ENCODE assay signal across 24 cellular contexts in the genomic region with DNA sequence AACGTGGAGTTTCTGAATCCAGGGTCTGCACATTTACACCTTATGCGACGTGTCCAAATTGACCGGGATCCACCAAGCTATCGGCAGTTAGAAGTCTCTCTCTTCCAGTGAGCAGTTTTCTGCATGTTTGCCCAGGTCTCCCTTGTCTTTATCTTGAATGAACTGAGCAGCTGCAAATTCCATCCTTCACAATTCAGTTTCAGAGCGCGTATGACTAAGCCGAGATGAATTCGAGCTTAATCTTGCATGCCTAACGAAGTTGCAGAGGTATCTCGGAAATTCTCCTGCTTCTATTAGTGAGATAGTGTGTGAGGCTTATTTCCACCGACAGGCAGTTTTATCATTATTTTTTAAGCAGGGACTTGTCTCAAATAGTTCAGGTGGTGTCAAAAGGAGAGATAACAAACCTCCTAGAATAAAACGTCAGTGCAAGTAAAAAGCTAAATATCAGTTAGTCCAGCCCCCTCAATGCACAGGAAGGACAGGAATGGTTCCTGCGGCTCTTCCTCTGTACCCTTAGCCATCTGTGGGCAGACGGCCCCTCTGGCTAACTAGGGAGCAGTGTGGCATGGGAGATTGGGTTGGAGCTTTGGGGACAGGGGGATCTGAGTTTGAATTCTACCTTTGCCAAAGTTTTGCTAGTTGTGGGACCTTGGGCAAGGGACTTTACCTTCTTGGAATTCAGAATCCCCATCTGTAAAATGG.
DNase-seq lines count a peak whose midpoint lies in the region; TF ChIP-seq lines count a peak whose summit lies in the region.
"Had no signal": no experiment of that assay in that cellular context is flagged by ENCODE, and none has a peak within 500 bp of the region (broad histone marks: within the 10 kb centered on the region; RNA-seq: fewer than 3 reads in every experiment).

No MANE protein-coding gene starts in this region.

- DNase-seq in H7 (peak; percentile 11), SJCRH30 (peak; percentile 83 to 94), myocyte (ENCODE audit: low read depth) (peak; percentile 74), middle frontal gyrus (ENCODE audit: extremely low spot score, low spot score) (no peak), WERI-Rb-1 (no peak), epidermal melanocyte (ENCODE audit: insufficient read length, low spot score) (no peak), iPS-NIHi7 (ENCODE audit: extremely low spot score) (no peak)
- DNase-seq: activated CD4-positive, alpha-beta T cell treated with anti-CD3 and anti-CD28 coated beads, Interleukin-2, amount 10 ng/mL, durations not matched to agents 7 days and 5 days; amygdala; C1 segment of cervical spinal cord; COR-L47; esophagus squamous epithelium; GF-D8; heart right ventricle; left colon; NCI-H1048; NCI-H187 treated with DMSO at 0.1 percent for 48 hours; NCI-H526; posterior cingulate gyrus; right lobe of liver; stimulated activated CD4-positive, alpha-beta T cell treated with anti-CD3 and anti-CD28 coated beads, Interleukin-4, amount 100 ng/mL, for 1 hour; T-cell; thyroid gland had no signal

- H3K27ac ChIP-seq in SJCRH30, result peak overlapping the region; percentile 92
- no peak overlapping the region for H3K27ac ChIP-seq in WERI-Rb-1
- H3K27ac ChIP-seq: esophagus squamous epithelium, heart right ventricle, right lobe of liver, SJSA1, thyroid gland had no signal

- H3K36me3 ChIP-seq in H7 (replicated peaks; ENCODE audit: control insufficient read depth, insufficient read depth, low read length) (no peaks in the 10 kb centered on the region), SJCRH30 (no peaks in the 10 kb centered on the region), WERI-Rb-1 (no peaks in the 10 kb centered on the region)
- H3K36me3 ChIP-seq: esophagus squamous epithelium, heart right ventricle, right lobe of liver, SJSA1, thyroid gland had no signal

- no peak overlapping the region for H3K4me3 ChIP-seq in H7 (ENCODE audit: insufficient read depth, low read depth, low read length)
- H3K4me3 ChIP-seq in SJCRH30, result peak overlapping the region; percentile 20
- H3K4me3 ChIP-seq in WERI-Rb-1 (ENCODE audit: low read depth, low read length), result no peak overlapping the region
- H3K4me3 ChIP-seq: esophagus squamous epithelium, heart right ventricle, right lobe of liver, SJSA1, thyroid gland had no signal

- no peaks in the 10 kb centered on the region for H3K9me3 ChIP-seq in SJCRH30 (replicated peaks)
- H3K9me3 ChIP-seq in WERI-Rb-1 (ENCODE audit: severe bottlenecking), result no peaks in the 10 kb centered on the region
- H3K9me3 ChIP-seq: esophagus squamous epithelium, right lobe of liver, SJSA1, thyroid gland had no signal

- peaks cover 36% of the 10 kb centered on the region for H3K4me1 ChIP-seq in SJCRH30
- H3K4me1 ChIP-seq: esophagus squamous epithelium, heart right ventricle, right lobe of liver, SJSA1, thyroid gland had no signal

- TF ChIP-seq CTCF in WERI-Rb-1 (IDR thresholded peaks at IDR 0.05; ENCODE audit: low read depth, low read length), result no peak

- H3K27me3 ChIP-seq in H7 (ENCODE audit: control insufficient read depth, insufficient read depth, low read length), result no peaks in the 10 kb centered on the region
- H3K27me3 ChIP-seq in SJCRH30, result no peaks in the 10 kb centered on the region
- H3K27me3 ChIP-seq in WERI-Rb-1 (ENCODE audit: insufficient read depth, low read depth, severe bottlenecking), result peaks cover 78% of the 10 kb centered on the region
- H3K27me3 ChIP-seq: right lobe of liver, thyroid gland had no signal

Comparison
In these comparisons a context has a peak if more than half of its experiments do, and no peak if none do; other contexts are left out.
1. DNase-seq: peak in H7 (single experiment), SJCRH30 (2 of 2) and myocyte (single experiment); none in middle frontal gyrus (single experiment), WERI-Rb-1 (single experiment), epidermal melanocyte (single experiment) and iPS-NIHi7 (single experiment).